8 cellular contexts compared by ENCODE assay signal in the genomic region with DNA sequence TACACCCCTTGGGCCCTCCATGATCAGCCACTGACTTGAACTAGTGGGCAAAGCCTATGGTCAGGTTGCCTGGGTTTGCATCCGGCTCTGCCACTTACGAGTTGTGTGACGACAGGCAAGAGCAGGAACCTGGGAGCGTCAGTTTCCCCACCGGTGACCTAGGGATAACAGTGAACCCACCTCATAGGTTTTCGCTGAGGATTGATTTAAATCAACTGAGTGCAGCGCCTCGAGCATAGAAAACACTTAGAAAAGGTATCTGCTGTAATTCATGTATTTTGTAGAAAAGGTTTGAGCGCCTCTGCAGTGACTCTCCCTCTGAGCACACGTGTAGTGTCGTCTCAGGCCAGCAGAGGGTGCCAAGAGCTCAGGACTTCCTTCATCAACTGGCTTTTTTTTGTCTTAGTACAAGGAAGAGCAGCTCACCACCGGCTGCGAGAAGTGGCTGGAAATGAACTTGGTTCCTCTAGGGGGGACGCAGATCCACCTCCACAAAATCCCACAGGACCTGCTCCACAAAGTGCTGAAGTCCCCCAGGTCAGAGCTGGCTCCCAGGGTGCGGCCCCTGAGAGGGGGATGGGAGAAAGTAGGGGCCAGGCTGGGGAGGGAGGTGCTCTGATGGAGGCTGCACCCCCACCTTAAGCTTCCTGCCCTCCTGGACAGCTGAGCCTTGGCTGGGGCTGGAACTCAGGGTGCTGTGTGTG. TPM values are rescaled to one million over a fixed set of nuclear protein-coding genes. Genes with fewer than 3 reads are reported as not detected.
DNase-seq lines count a peak whose midpoint lies in the region; ATAC-seq lines count a peak whose summit lies in the region.

No MANE protein-coding gene starts in this region.

- POLR2A ChIA-PET in T-cell (lab: Charles Lee), result no interaction called here

- H3K4me3 ChIP-seq in rectal smooth muscle tissue (ENCODE audit: low read length) (peak overlapping the region; percentile 42), aorta (ENCODE audit: low read length in 2 of 2) (no peak overlapping the region)

- H3K27me3 ChIP-seq in rectal smooth muscle tissue (ENCODE audit: control insufficient read depth, insufficient read depth, low read length) (no peaks in the 10 kb centered on the region), aorta (ENCODE audit: control insufficient read depth in 1 of 2, insufficient read depth in 2 of 2, low read length in 1 of 2) (no peaks in the 10 kb centered on the region)

- peak overlapping the region in 1 of 3 donors; percentile 31 for H3K4me3 Mint-ChIP-seq in T-cell

- H3K27ac Mint-ChIP-seq in T-cell, result no peak overlapping the region

- H3K9me3 ChIP-seq in aorta (ENCODE audit: control insufficient read depth, low read length), result no peaks in the 10 kb centered on the region

- intact Hi-C loops in left ventricle myocardium superior (cut with micrococcal nuclease) (loop anchor here (2.0 to 10.0 kb wide), 3 partner anchors 39 to 266 kb away; a partner anchor contains a TSS), aorta (cut with DNase I) (loop anchor here (2.0 to 10.0 kb wide), 5 partner anchors 44 to 406 kb away; no protein-coding TSS in a partner anchor)

- DNase-seq in DMS 273 (lab: John Stamatoyannopoulos, UW; ENCODE audit: unreplicated experiment) (peak; percentile 85), H4 (ENCODE audit: low spot score) (peak; percentile 78), NCI-H1092 (lab: John Stamatoyannopoulos, UW) (peak; percentile 7), T-cell (peak; percentile 32 to 73 (median 58)), amniotic stem cell (lab: John Stamatoyannopoulos, UW) (peak; percentile 34), left ventricle myocardium superior (peak; percentile 80), aorta (peak; percentile 80 to 90)

- peak; percentile 81 to 84 (median 83) for ATAC-seq in T-cell (replicated peaks in 1 of 4)
- peak; percentile 90 for ATAC-seq in left ventricle myocardium superior
- peak; percentile 89 for ATAC-seq in aorta (ENCODE audit: low FRiP score)

- no peak overlapping the region for H3K9ac ChIP-seq in rectal smooth muscle tissue (ENCODE audit: low read length)

- CTCF ChIA-PET in T-cell (lab: Charles Lee), result interaction anchor here (0.6 to 3.6 kb wide), 18 partner anchors 8 to 405 kb away, joined by 3 to 55 read pairs (median 4); a partner anchor contains a TSS

- peaks cover 12 to 17% (median 14%) of the 10 kb centered on the region in 3 donors for H3K4me1 Mint-ChIP-seq in T-cell

- H3K36me3 ChIP-seq in rectal smooth muscle tissue (ENCODE audit: control insufficient read depth, insufficient read depth, low read length) (no peaks in the 10 kb centered on the region), aorta (ENCODE audit: control insufficient read depth in 1 of 2, insufficient read depth in 2 of 2, low read length in 1 of 2) (no peaks in the 10 kb centered on the region)

- no peaks in the 10 kb centered on the region for H3K9me3 Mint-ChIP-seq in T-cell

- H3K4me1 ChIP-seq in rectal smooth muscle tissue (ENCODE audit: control insufficient read depth, insufficient read depth, low read length), result no peaks in the 10 kb centered on the region
- H3K4me1 ChIP-seq in aorta (ENCODE audit: control insufficient read depth in 1 of 2, insufficient read depth in 2 of 2, low read length in 2 of 2), result no peaks in the 10 kb centered on the region

- peaks cover 0 to 4% of the 10 kb centered on the region in 2 donors for H3K27me3 Mint-ChIP-seq in T-cell

- H3K36me3 Mint-ChIP-seq in T-cell, result no peaks in the 10 kb centered on the region

- H3K27ac ChIP-seq in rectal smooth muscle tissue (ENCODE audit: low read depth, low read length), result no peak overlapping the region
- no peak overlapping the region for H3K27ac ChIP-seq in aorta (ENCODE audit: low read depth in 1 of 2, low read length in 2 of 2)

- 21 to 22% methylated on average over 15 of the region's 15 CpGs for WGBS in aorta, 2 donors

RNA-seq across cellular contexts. Expression of a gene that starts 27.7 kb away (rescaled TPM):
- total RNA-seq in H4 (2014; rRNA removed; shearing (Covaris generic)), result not detected in 2 replicates
- not detected for total RNA-seq in T-cell
- total RNA-seq in left ventricle myocardium superior, result not detected
- 1 to 10 TPM; 1.2 to 2.4 TPM for total RNA-seq in aorta
- polyA plus RNA-seq in aorta, result 1 to 10 TPM in 1 of 2 donors, not detected in 1; 2.3 TPM

Comparison
In these comparisons a context has a peak if more than half of its experiments do, and no peak if none do; other contexts are left out.
1. DNase-seq: peak in every context shown above with its lines; median percentile 85 in DMS 273; 85 in aorta; 80 in left ventricle myocardium superior; 78 in H4; 58 in T-cell; 34 in amniotic stem cell; 7 in NCI-H1092.